ENCODE assay signal across 8 cellular contexts in the genomic region with DNA sequence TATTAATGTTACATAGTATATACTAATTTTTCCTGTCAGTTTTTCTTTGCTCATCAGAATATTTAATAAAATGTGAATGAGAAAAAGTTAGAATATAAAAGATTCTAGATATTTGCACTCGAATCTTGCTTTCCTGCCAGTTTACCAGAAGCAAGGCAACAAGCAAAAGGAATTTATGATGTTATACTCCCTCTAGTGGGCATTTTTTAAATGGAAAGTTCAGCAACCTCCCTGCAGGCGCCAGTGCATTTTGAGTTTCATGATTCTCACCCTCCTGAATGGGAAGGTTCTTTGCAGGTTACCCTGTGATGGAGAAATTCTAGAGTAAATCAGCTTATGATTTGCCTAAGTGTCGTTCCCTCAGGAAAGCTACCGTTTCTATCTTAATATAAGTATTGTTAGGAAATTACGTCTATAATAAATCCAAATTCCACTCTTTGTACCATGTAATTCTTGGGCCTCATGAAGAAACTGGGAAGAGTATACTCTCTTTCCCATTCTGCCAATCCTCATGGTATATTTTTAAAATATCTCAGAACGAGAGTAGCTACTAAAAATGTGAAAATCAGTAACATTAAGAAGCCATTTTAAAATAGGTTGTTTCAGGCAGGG.
A peak's percentile ranks its signal among the peaks of the same experiment; 100 is the strongest.
DNase-seq lines count a peak whose midpoint lies in the region; ATAC-seq, FAIRE-seq and TF ChIP-seq lines count a peak whose summit lies in the region.

No MANE protein-coding gene starts in this region.

- TF ChIP-seq CTCF in fibroblast of pulmonary artery (IDR thresholded peaks at IDR 0.05; ENCODE audit: low read length, missing control alignments) (peak; percentile 72), pancreas (IDR thresholded peaks at IDR 0.05) (peak; percentile 65 to 82 (median 77))

- peak; percentile 80 for ATAC-seq in GM18505 (IDR thresholded peaks at IDR 0.05; ENCODE audit: unreplicated experiment)
- peak; percentile 92 for ATAC-seq in HG02885 (IDR thresholded peaks at IDR 0.05; ENCODE audit: poor library complexity, unreplicated experiment)
- peak in 3 of 4 donors; percentile 85 to 87 (median 87) for ATAC-seq in pancreas

- peaks cover 0 to 9% (median 4%) of the 10 kb centered on the region in 3 donors for H3K4me1 ChIP-seq in pancreas

- no peaks in the 10 kb centered on the region for H3K36me3 ChIP-seq in pancreas

- no peak for TF ChIP-seq POLR2A in GM18505 (IDR thresholded peaks at IDR 0.05; ENCODE audit: borderline replicate concordance, extremely low read depth, insufficient read depth, insufficient read length)

- 15% methylated on average over 6 of the region's 6 CpGs for WGBS in pancreas, 2 donors

- intact Hi-C loops in pancreas (cut with DNase I): no loop called here

- no peak overlapping the region for H3K27ac ChIP-seq in pancreas

- H3K9me3 ChIP-seq in pancreas: no peaks in the 10 kb centered on the region

- DNase-seq in AG20443 (ENCODE audit: low spot score) (peak; percentile 59), NCI-H1417 treated with DMSO at 0.1 percent for 48 hours (lab: John Stamatoyannopoulos, UW) (peak; percentile 37), SKM-1 treated with dmso at 0.1 percent for 144 hours (lab: John Stamatoyannopoulos, UW; ENCODE audit: unreplicated experiment) (peak; percentile 47), fibroblast of pulmonary artery (ENCODE audit: low read depth) (peak; percentile 80), pancreas (peak in 1 of 6 donors; percentile 13), 8988T (no peak)

- peak; percentile 97 for FAIRE-seq in pancreas (lab: Jason Lieb, UNC)

- H3K4me3 ChIP-seq in fibroblast of pulmonary artery (replicated peaks; ENCODE audit: low read depth, low read length) (no peak overlapping the region), pancreas (no peak overlapping the region)

- no peaks in the 10 kb centered on the region for H3K27me3 ChIP-seq in pancreas
